8 cellular contexts compared by ENCODE assay signal in the genomic region with DNA sequence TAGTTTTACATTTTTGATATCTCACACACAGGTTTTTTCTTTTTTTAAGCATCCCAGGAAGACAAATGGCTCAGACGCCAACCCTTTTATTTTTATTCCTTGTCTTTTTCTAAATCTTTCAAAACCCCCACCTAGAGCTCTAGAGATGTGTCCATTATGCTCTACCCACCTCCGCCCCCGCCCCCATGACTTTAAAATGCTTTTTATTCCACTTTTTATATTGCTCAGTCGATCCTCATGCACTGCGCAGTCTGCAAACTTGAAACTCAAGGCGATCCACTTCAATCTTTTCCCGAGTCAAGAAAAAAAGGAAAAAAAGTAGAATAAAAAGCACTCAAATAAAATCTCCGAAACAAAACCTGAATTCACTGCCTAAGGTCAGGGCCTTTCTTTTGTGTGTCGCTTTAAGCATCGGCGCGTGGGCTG. TPM values are rescaled to one million over a fixed set of nuclear protein-coding genes. Genes with fewer than 3 reads are reported as not detected.
DNase-seq lines count a peak whose midpoint lies in the region; ATAC-seq, FAIRE-seq and TF ChIP-seq lines count a peak whose summit lies in the region.

No MANE protein-coding gene starts in this region.

- no peak overlapping the region for H2AFZ ChIP-seq in keratinocyte (ENCODE audit: control insufficient read depth, low read length)

- H3K36me3 Mint-ChIP-seq in activated naive CD8-positive, alpha-beta T cell treated with anti-CD3 and anti-CD28 coated beads for 36 hours: no peaks in the 10 kb centered on the region

- peak overlapping the region; percentile 89 for H3K9ac ChIP-seq in keratinocyte (ENCODE audit: control insufficient read depth, extremely low read depth, insufficient read depth, low read length)

- no peaks in the 10 kb centered on the region for H3K27me3 Mint-ChIP-seq in activated naive CD8-positive, alpha-beta T cell treated with anti-CD3 and anti-CD28 coated beads for 36 hours

- H3K36me3 ChIP-seq in keratinocyte (ENCODE audit: control insufficient read depth in 2 of 2, extremely low read depth in 1 of 2, insufficient read depth in 2 of 2, low read length in 2 of 2): no peaks in the 10 kb centered on the region
- H3K36me3 ChIP-seq in thymus (ENCODE audit: control insufficient read depth, insufficient read depth): no peaks in the 10 kb centered on the region

- H3K27ac Mint-ChIP-seq in activated naive CD8-positive, alpha-beta T cell treated with anti-CD3 and anti-CD28 coated beads for 36 hours: peak overlapping the region; percentile 97

- peak overlapping the region; percentile 91 for H3K4me3 Mint-ChIP-seq in activated naive CD8-positive, alpha-beta T cell treated with anti-CD3 and anti-CD28 coated beads for 36 hours

- no peaks in the 10 kb centered on the region for H3K9me3 Mint-ChIP-seq in activated naive CD8-positive, alpha-beta T cell treated with anti-CD3 and anti-CD28 coated beads for 36 hours

- DNase-seq in HCEC 1CT (peak; percentile 3), keratinocyte (ENCODE audit: low read depth, low spot score) (no peak), amygdala (lab: John Stamatoyannopoulos, UW) (no peak)
- DNase-seq in activated naive CD8-positive, alpha-beta T cell treated with anti-CD3 and anti-CD28 coated beads for 36 hours: no peak

- H4K20me1 ChIP-seq in keratinocyte (ENCODE audit: control insufficient read depth, extremely low read depth, insufficient read depth, low read length): peaks cover 2% of the 10 kb centered on the region

- H3K9me3 ChIP-seq in keratinocyte (ENCODE audit: control insufficient read depth, low read depth, low read length) (no peaks in the 10 kb centered on the region), thymus (ENCODE audit: control insufficient read depth) (no peaks in the 10 kb centered on the region)

- H3K4me2 ChIP-seq in keratinocyte (ENCODE audit: control insufficient read depth, extremely low read depth, insufficient read depth, low read depth, low read length): peak overlapping the region; percentile 99

- no peak for FAIRE-seq in keratinocyte (lab: Jason Lieb, UNC)

- no peak for TF ChIP-seq CTCF in 22Rv1 (IDR thresholded peaks at IDR 0.05)
- no peak for TF ChIP-seq CTCF in keratinocyte (optimal IDR thresholded peaks at IDR 0.05 in 1 of 3, IDR thresholded peaks at IDR 0.05 in 1 of 3, conservative IDR thresholded peaks at IDR 0.05 in 1 of 3; ENCODE audit: extremely low read depth in 1 of 3, insufficient read depth in 2 of 3, low read length in 3 of 3)

- H3K4me1 ChIP-seq in keratinocyte (ENCODE audit: control insufficient read depth, extremely low read depth, insufficient read depth, low read length) (peaks cover 32% of the 10 kb centered on the region), thymus (ENCODE audit: control insufficient read depth, insufficient read depth, low read length) (peaks cover 5% of the 10 kb centered on the region)

- dilution Hi-C loops in keratinocyte (cut with MboI; ENCODE audit: extremely low pct_ligation_motif_present, low sequenced_read_pairs): no loop called here

- H3K27me3 ChIP-seq in keratinocyte (ENCODE audit: control insufficient read depth, extremely low read depth, insufficient read depth, low read length) (no peaks in the 10 kb centered on the region), thymus (ENCODE audit: control insufficient read depth, insufficient read depth) (no peaks in the 10 kb centered on the region)

- peak overlapping the region; percentile 93 for H3K27ac ChIP-seq in 22Rv1
- H3K27ac ChIP-seq in keratinocyte (ENCODE audit: control insufficient read depth, insufficient read depth, low read length): peak overlapping the region; percentile 94
- H3K27ac ChIP-seq in thymus (ENCODE audit: low read depth): peak overlapping the region; percentile 100

- peaks cover 35% of the 10 kb centered on the region for H3K79me2 ChIP-seq in keratinocyte (ENCODE audit: control insufficient read depth, insufficient read depth, low read length)

- H3K4me1 Mint-ChIP-seq in activated naive CD8-positive, alpha-beta T cell treated with anti-CD3 and anti-CD28 coated beads for 36 hours: peaks cover 35% of the 10 kb centered on the region

- no peak for ATAC-seq in GM21360 (IDR thresholded peaks at IDR 0.05; ENCODE audit: unreplicated experiment)
- ATAC-seq in HG02642 (IDR thresholded peaks at IDR 0.05; ENCODE audit: poor library complexity, unreplicated experiment): no peak

- 1% methylated on average over 12 of the region's 12 CpGs for whole genome bisulfite sequencing in thymus

- H3K9me1 ChIP-seq in keratinocyte (ENCODE audit: control insufficient read depth, extremely low read depth, insufficient read depth, low read length): no peaks in the 10 kb centered on the region

- H3K4me3 ChIP-seq in keratinocyte (ENCODE audit: control insufficient read depth in 2 of 3, extremely low read depth in 1 of 3, insufficient read depth in 2 of 3, low read depth in 1 of 3, low read length in 3 of 3): peak overlapping the region; percentile 87 to 94 (median 90)
- peak overlapping the region; percentile 85 for H3K4me3 ChIP-seq in thymus (ENCODE audit: low read length)

RNA-seq across cellular contexts. Expression of a gene that starts 0.4 kb away (rescaled TPM):
- 10 to 100 TPM; 65.6 to 67.7 TPM for total RNA-seq in activated naive CD8-positive, alpha-beta T cell treated with anti-CD3 and anti-CD28 coated beads for 36 hours
- 32.8 to 68.5 TPM (median 50.5 TPM) in 3 replicates for polyA plus RNA-seq in keratinocyte
- polyA plus RNA-seq in keratinocyte (2011; ENCODE audit: low read depth): 41.4 TPM
- polyA plus RNA-seq in keratinocyte (2011; cell fraction: cytosol; rRNA removed): 25.1 and 42.0 TPM in 2 replicates
- polyA plus RNA-seq in keratinocyte (2011; cell fraction: nucleus; rRNA removed): 18.8 and 30.3 TPM in 2 replicates
- polyA plus RNA-seq in keratinocyte (2012; ENCODE audit: low replicate concordance): 39.1 and 45.3 TPM in 2 replicates
- polyA minus RNA-seq in keratinocyte: 15.7 to 29.0 TPM (median 19.8 TPM) in 3 replicates
- polyA minus RNA-seq in keratinocyte (2011; cell fraction: cytosol; rRNA and poly(A)+ RNA removed): 23.2 TPM
- polyA minus RNA-seq in keratinocyte (2011; cell fraction: nucleus; rRNA and poly(A)+ RNA removed): 8.4 and 16.1 TPM in 2 replicates
- polyA plus RNA-seq in thymus: 133 TPM

RNA-seq across cellular contexts. Expression of a gene that starts 44.6 kb away (rescaled TPM):
- 10 to 100 TPM; 85.0 to 88.6 TPM for total RNA-seq in activated naive CD8-positive, alpha-beta T cell treated with anti-CD3 and anti-CD28 coated beads for 36 hours
- 1.5 to 16.2 TPM (median 7.7 TPM) in 3 replicates for polyA plus RNA-seq in keratinocyte
- polyA plus RNA-seq in keratinocyte (2011; ENCODE audit: low read depth): 1.3 TPM
- 2.4 and 3.7 TPM in 2 replicates for polyA plus RNA-seq in keratinocyte (2011; cell fraction: cytosol; rRNA removed)
- polyA plus RNA-seq in keratinocyte (2011; cell fraction: nucleus; rRNA removed): 1.1 and 2.8 TPM in 2 replicates
- 0.27 and 10.7 TPM in 2 replicates for polyA plus RNA-seq in keratinocyte (2012; ENCODE audit: low replicate concordance)
- polyA minus RNA-seq in keratinocyte: 0.59 to 5.1 TPM in 2 of 3 replicates, not detected in the other
- not detected for polyA minus RNA-seq in keratinocyte (2011; cell fraction: cytosol; rRNA and poly(A)+ RNA removed)
- 1.6 and 1.7 TPM in 2 replicates for polyA minus RNA-seq in keratinocyte (2011; cell fraction: nucleus; rRNA and poly(A)+ RNA removed)
- polyA plus RNA-seq in thymus: 6.2 TPM

RNA-seq across cellular contexts. Expression of a gene that starts 45.2 kb away (rescaled TPM):
- 10 to 100 TPM; 44.7 to 49.3 TPM for total RNA-seq in activated naive CD8-positive, alpha-beta T cell treated with anti-CD3 and anti-CD28 coated beads for 36 hours
- polyA plus RNA-seq in keratinocyte (5.5 to 15.9 TPM (median 9.4 TPM) in 3 replicates), thymus (14.9 TPM)
- 32.6 TPM for polyA plus RNA-seq in keratinocyte (2011; ENCODE audit: low read depth)
- 4.8 and 6.1 TPM in 2 replicates for polyA plus RNA-seq in keratinocyte (2011; cell fraction: cytosol; rRNA removed)
- polyA plus RNA-seq in keratinocyte (2011; cell fraction: nucleus; rRNA removed): 7.2 and 9.1 TPM in 2 replicates
- polyA plus RNA-seq in keratinocyte (2012; ENCODE audit: low replicate concordance): 13.4 and 16.4 TPM in 2 replicates
- 0.59 to 2.0 TPM (median 0.89 TPM) in 3 replicates for polyA minus RNA-seq in keratinocyte
- 4.0 TPM for polyA minus RNA-seq in keratinocyte (2011; cell fraction: cytosol; rRNA and poly(A)+ RNA removed)
- 0.63 and 2.3 TPM in 2 replicates for polyA minus RNA-seq in keratinocyte (2011; cell fraction: nucleus; rRNA and poly(A)+ RNA removed)
